Comparison of ENCODE assay signal across 1 cellular context in genomic region chr1:10209590-10209904, GRCh38.
TF ChIP-seq lines count a peak whose summit lies in the region.

No MANE protein-coding gene starts in this region.

TF ChIP-seq in endothelial cell of umbilical vein, 7 proteins besides CTCF, POLR2A, EP300 and RAD21 (continued from another document):
- no peak for TF ChIP-seq MYC (IDR thresholded peaks at IDR 0.05; ENCODE audit: low read depth, low read length)
- TF ChIP-seq, protein P1, sequence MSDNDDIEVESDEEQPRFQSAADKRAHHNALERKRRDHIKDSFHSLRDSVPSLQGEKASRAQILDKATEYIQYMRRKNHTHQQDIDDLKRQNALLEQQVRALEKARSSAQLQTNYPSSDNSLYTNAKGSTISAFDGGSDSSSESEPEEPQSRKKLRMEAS (IDR thresholded peaks at IDR 0.05; ENCODE audit: insufficient read depth, insufficient read length): no peak
- TF ChIP-seq GATA2 (IDR thresholded peaks at IDR 0.05; ENCODE audit: insufficient read depth, insufficient read length, low read depth, low read length): no peak
